21 cellular contexts compared by ENCODE assay signal in genomic region chr5:177336603-177337494, GRCh38. TPM values are rescaled to one million over a fixed set of nuclear protein-coding genes. Genes with fewer than 3 reads are reported as not detected.
DNase-seq lines count a peak whose midpoint lies in the region; ATAC-seq and TF ChIP-seq lines count a peak whose summit lies in the region.
"Had no signal": no experiment of that assay in that cellular context is flagged by ENCODE, and none has a peak within 500 bp of the region (broad histone marks: within the 10 kb centered on the region; RNA-seq: fewer than 3 reads in every experiment).

No MANE protein-coding gene starts in this region.

- H3K9me3 Mint-ChIP-seq in activated T-cell treated with anti-CD3 and anti-CD28 coated beads, Interleukin-2, amount 50 U/mL, for 24 hours = no peaks in the 10 kb centered on the region
- H3K9me3 Mint-ChIP-seq in effector memory CD8-positive, alpha-beta T cell = no peaks in the 10 kb centered on the region
- H3K9me3 Mint-ChIP-seq: brain; stimulated activated naive CD8-positive, alpha-beta T cell treated with anti-CD3 and anti-CD28 coated beads, Interleukin-15, amount 100 ng/mL, for 72 hours had no signal

- no peak overlapping the region for H4K8ac ChIP-seq in mesendoderm (ENCODE audit: low read depth, low read length)

- H3K4me1 Mint-ChIP-seq in activated T-cell treated with anti-CD3 and anti-CD28 coated beads, Interleukin-2, amount 50 U/mL, for 24 hours (ENCODE audit: low read depth) = peaks cover 11% of the 10 kb centered on the region
- H3K4me1 Mint-ChIP-seq in effector memory CD8-positive, alpha-beta T cell (ENCODE audit: low read depth in 2 of 2) = peaks cover 31 to 37% of the 10 kb centered on the region in 2 donors
- H3K4me1 Mint-ChIP-seq: brain had no signal

- no peak for TF ChIP-seq CTCF in spleen (IDR thresholded peaks at IDR 0.05 in 8 of 11, conservative IDR thresholded peaks at IDR 0.05 in 3 of 11)

- H3K23ac ChIP-seq in mesendoderm (ENCODE audit: low read length) = no peak overlapping the region

- no peak overlapping the region for H3K18ac ChIP-seq in mesendoderm (ENCODE audit: low read length)

- TF ChIP-seq POLR2A in spleen (IDR thresholded peaks at IDR 0.05) = no peak

- H3K4me2 ChIP-seq in mesendoderm (ENCODE audit: low read length) = no peak overlapping the region

- H3K27ac ChIP-seq in spleen (no peak overlapping the region), mesendoderm (ENCODE audit: low read depth, low read length) (no peak overlapping the region)
- H3K27ac ChIP-seq: esophagus muscularis mucosa, gastrocnemius medialis, SK-N-MC, tibial nerve had no signal

- peaks cover 5% of the 10 kb centered on the region for H3K79me1 ChIP-seq in mesendoderm (ENCODE audit: low read length)

- H3K9me3 ChIP-seq in spleen = no peaks in the 10 kb centered on the region
- H3K9me3 ChIP-seq: esophagus muscularis mucosa, gastrocnemius medialis, tibial nerve had no signal

- H3K79me2 ChIP-seq in mesendoderm (ENCODE audit: control insufficient read depth, insufficient read depth, low read length) = no peaks in the 10 kb centered on the region

- ATAC-seq in effector memory CD8-positive, alpha-beta T cell (replicated peaks) = no peak
- ATAC-seq: gastrocnemius medialis had no signal

- H3K56ac ChIP-seq in mesendoderm (ENCODE audit: low read length) = no peak overlapping the region

- no peak overlapping the region for H3K9ac ChIP-seq in mesendoderm (ENCODE audit: low read length)

- no peak overlapping the region for H2BK15ac ChIP-seq in mesendoderm (replicated peaks; ENCODE audit: low read depth)

- peaks cover 89% of the 10 kb centered on the region for H3K36me3 Mint-ChIP-seq in activated T-cell treated with anti-CD3 and anti-CD28 coated beads, Interleukin-2, amount 50 U/mL, for 24 hours (ENCODE audit: low read depth)
- H3K36me3 Mint-ChIP-seq in effector memory CD8-positive, alpha-beta T cell (ENCODE audit: insufficient read depth) = peaks cover 64% of the 10 kb centered on the region

- H3K27me3 Mint-ChIP-seq in activated T-cell treated with anti-CD3 and anti-CD28 coated beads, Interleukin-2, amount 50 U/mL, for 24 hours = no peaks in the 10 kb centered on the region
- no peaks in the 10 kb centered on the region for H3K27me3 Mint-ChIP-seq in effector memory CD8-positive, alpha-beta T cell
- H3K27me3 Mint-ChIP-seq: activated CD4-positive, alpha-beta T cell treated with anti-CD3 and anti-CD28 coated beads, Interleukin-2, amount 10 ng/mL, durations not matched to agents 7 days and 5 days; brain; stimulated activated naive CD8-positive, alpha-beta T cell treated with anti-CD3 and anti-CD28 coated beads, Interleukin-15, amount 100 ng/mL, for 72 hours; T-helper 17 cell had no signal

- 91 to 95% (median 93%) methylated on average over 19 to 36 of the region's 36 CpGs for WGBS in spleen, 5 donors
- WGBS in mesendoderm (ENCODE audit: extremely low coverage, insufficient coverage, low lambda C conversion rate) = no CpG with 5 or more reads among the region's 36 CpGs

- H3K4me3 Mint-ChIP-seq in activated T-cell treated with anti-CD3 and anti-CD28 coated beads, Interleukin-2, amount 50 U/mL, for 24 hours = no peak overlapping the region
- H3K4me3 Mint-ChIP-seq in effector memory CD8-positive, alpha-beta T cell = no peak overlapping the region
- H3K4me3 Mint-ChIP-seq: activated CD4-positive, alpha-beta T cell treated with anti-CD3 and anti-CD28 coated beads, Interleukin-2, amount 10 ng/mL, durations not matched to agents 7 days and 5 days; brain; stimulated activated naive CD8-positive, alpha-beta T cell treated with anti-CD3 and anti-CD28 coated beads, Interleukin-15, amount 100 ng/mL, for 72 hours; T-helper 17 cell had no signal

- H3K4me3 ChIP-seq in spleen (no peak overlapping the region), mesendoderm (ENCODE audit: low read length) (no peak overlapping the region)
- H3K4me3 ChIP-seq: esophagus muscularis mucosa, gastrocnemius medialis, lung, SK-N-MC, tibial nerve had no signal

- intact Hi-C loops in spleen (cut with DNase I; ENCODE audit: low total_unique reads) = no loop called here

- H3K4ac ChIP-seq in mesendoderm (ENCODE audit: low read depth, low read length) = no peak overlapping the region

- H4K5ac ChIP-seq in mesendoderm (ENCODE audit: low read length) = no peak overlapping the region

- H3K27me3 ChIP-seq in spleen (replicated peaks in 1 of 7) (no peaks in the 10 kb centered on the region), mesendoderm (ENCODE audit: insufficient read depth, low read length, poor library complexity) (no peaks in the 10 kb centered on the region)
- H3K27me3 ChIP-seq: esophagus muscularis mucosa, gastrocnemius medialis, tibial nerve had no signal

- DNase-seq in activated T-cell treated with anti-CD3 and anti-CD28 coated beads, Interleukin-2, amount 50 U/mL, for 24 hours = no peak
- no peak for DNase-seq in activated T-cell treated with anti-CD3 and anti-CD28 coated beads, Interleukin-2, amount 50 U/mL, for 1 hour
- DNase-seq in effector memory CD8-positive, alpha-beta T cell = no peak
- DNase-seq in spleen (peak; percentile 71), mesendoderm (no peak)
- DNase-seq in activated CD8-positive, alpha-beta memory T cell treated with anti-CD3 and anti-CD28 coated beads, Interleukin-2, amount 50 U/mL, for 4 hours = no peak
- DNase-seq: activated CD8-positive, alpha-beta memory T cell treated with anti-CD3 and anti-CD28 coated beads, Interleukin-2, amount 50 U/mL, for 48 hours; activated effector memory CD4-positive, alpha-beta T cell treated with anti-CD3 and anti-CD28 coated beads, Interleukin-2, amount 50 U/mL, for 16 hours; DMS79; effector memory CD4-positive, alpha-beta T cell; gastrocnemius medialis; nucleus accumbens; stimulated activated CD4-positive, alpha-beta T cell treated with anti-CD3 and anti-CD28 coated beads, Interleukin-4, amount 100 ng/mL, for 24 hours; T-helper 17 cell had no signal

- H3K4me1 ChIP-seq in spleen = peaks cover 0 to 74% (median 21%) of the 10 kb centered on the region in 6 donors
- no peaks in the 10 kb centered on the region for H3K4me1 ChIP-seq in mesendoderm (ENCODE audit: control insufficient read depth, low read depth, low read length)
- H3K4me1 ChIP-seq: gastrocnemius medialis, tibial nerve had no signal

- peak overlapping the region; percentile 35 for H3K27ac Mint-ChIP-seq in activated T-cell treated with anti-CD3 and anti-CD28 coated beads, Interleukin-2, amount 50 U/mL, for 24 hours
- H3K27ac Mint-ChIP-seq in effector memory CD8-positive, alpha-beta T cell = peak overlapping the region; percentile 62 to 82
- H3K27ac Mint-ChIP-seq: T-helper 17 cell had no signal

- no peak overlapping the region for H2BK120ac ChIP-seq in mesendoderm (ENCODE audit: low read depth, low read length)

- H2AK5ac ChIP-seq in mesendoderm (ENCODE audit: low read length) = no peak overlapping the region

- H2BK5ac ChIP-seq in mesendoderm (ENCODE audit: low read length) = no peak overlapping the region

- H3K36me3 ChIP-seq in spleen (peaks cover 8 to 100% (median 77%) of the 10 kb centered on the region in 6 donors), mesendoderm (ENCODE audit: control insufficient read depth, insufficient read depth, low read length) (peaks cover 3% of the 10 kb centered on the region)

RNA-seq across cellular contexts. Expression of gene LMAN2, which starts 14.6 kb away (rescaled TPM):
- total RNA-seq in spleen = 100 to 1,000 TPM in 4 of 7 donors, 10 to 100 TPM in 3; 92.4 to 211 (median 109) TPM
- 10 to 100 TPM; 50.1 to 96.6 (median 72.5) TPM for polyA plus RNA-seq in spleen
- 179 TPM for polyA plus RNA-seq in mesendoderm (2013, experiment 1 of 2)
- 188 TPM for polyA plus RNA-seq in mesendoderm (2013, experiment 2 of 2)

RNA-seq across cellular contexts. Expression of gene RGS14, which starts 20.9 kb away (rescaled TPM):
- total RNA-seq in spleen = 100 to 1,000 TPM in 1 of 7 donors, 10 to 100 TPM in 6; 61.5 to 111 (median 77.1) TPM
- polyA plus RNA-seq in spleen = 10 to 100 TPM; 45.3 to 95.9 (median 61.6) TPM
- 8.6 TPM for polyA plus RNA-seq in mesendoderm (2013, experiment 1 of 2)
- polyA plus RNA-seq in mesendoderm (2013, experiment 2 of 2) = 8.8 TPM

RNA-seq across cellular contexts. Expression of gene MXD3, which starts 25.2 kb away (rescaled TPM):
- 10 to 100 TPM; 19.3 to 80.7 (median 26.7) TPM for total RNA-seq in spleen
- polyA plus RNA-seq in spleen = 10 to 100 TPM; 25.9 to 32.5 (median 26.2) TPM
- polyA plus RNA-seq in mesendoderm (2013, experiment 1 of 2) = 3.1 TPM
- polyA plus RNA-seq in mesendoderm (2013, experiment 2 of 2) = 2.6 TPM

RNA-seq across cellular contexts. Expression of gene PRELID1, which starts 33.2 kb away (rescaled TPM):
- 100 to 1,000 TPM in 5 of 7 donors, 10 to 100 TPM in 2; 74.5 to 173 (median 106) TPM for total RNA-seq in spleen
- 100 to 1,000 TPM; 131 to 174 (median 154) TPM for polyA plus RNA-seq in spleen
- polyA plus RNA-seq in mesendoderm (2013, experiment 1 of 2) = 308 TPM
- polyA plus RNA-seq in mesendoderm (2013, experiment 2 of 2) = 317 TPM

RNA-seq across cellular contexts. Expression of gene RAB24, which starts 33.3 kb away (rescaled TPM):
- total RNA-seq in spleen = 10 to 100 TPM; 52.1 to 90.4 (median 80.8) TPM
- 100 to 1,000 TPM in 2 of 3 donors, 10 to 100 TPM in 1; 90.6 to 181 (median 170) TPM for polyA plus RNA-seq in spleen
- polyA plus RNA-seq in mesendoderm (2013, experiment 1 of 2) = 10.6 TPM
- polyA plus RNA-seq in mesendoderm (2013, experiment 2 of 2) = 10.3 TPM
